28 cellular contexts compared by ENCODE assay signal in the genomic region with DNA sequence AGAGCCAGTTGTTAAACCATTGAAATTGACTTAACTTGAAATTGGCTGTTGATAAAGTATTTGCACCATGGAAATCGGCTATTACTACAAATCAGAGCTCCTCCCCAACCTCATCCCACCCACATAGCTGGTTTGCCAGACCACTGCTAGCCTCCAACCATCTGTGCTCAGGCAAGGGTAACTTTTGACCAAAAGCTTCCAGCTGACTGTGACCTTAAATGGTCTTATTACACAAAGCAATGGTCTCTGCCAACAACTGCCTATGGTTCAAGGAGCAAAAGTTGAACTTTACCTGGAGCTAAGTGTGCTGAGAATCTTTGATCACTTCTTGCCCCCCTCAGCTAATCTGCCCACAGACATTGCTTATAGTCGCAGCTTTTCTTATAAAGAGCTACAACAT. TPM values are rescaled to one million over a fixed set of nuclear protein-coding genes. Genes with fewer than 3 reads are reported as not detected.
"Had no signal": no experiment of that assay in that cellular context is flagged by ENCODE, and none has a peak within 500 bp of the region (broad histone marks: within the 10 kb centered on the region; RNA-seq: fewer than 3 reads in every experiment).

No MANE protein-coding gene starts in this region.

- H3K4me2 ChIP-seq: KMS-11 had no signal

- H3K9ac ChIP-seq: KMS-11 had no signal

- H3K36me3 ChIP-seq: ascending aorta, cardiac muscle cell, MG63, Peyer's patch had no signal

- DNase-seq: activated CD4-positive, alpha-beta memory T cell treated with anti-CD3 and anti-CD28 coated beads for 36 hours; activated CD4-positive, alpha-beta T cell treated with anti-CD3 and anti-CD28 coated beads, Interleukin-2, amount 10 ng/mL, durations not matched to agents 7 days and 5 days; activated CD4-positive, CD25-positive, alpha-beta regulatory T cell; activated CD8-positive, alpha-beta memory T cell treated with anti-CD3 and anti-CD28 coated beads for 24 hours; activated effector memory CD4-positive, alpha-beta T cell treated with anti-CD3 and anti-CD28 coated beads, Interleukin-2, amount 50 U/mL, for 16 hours; activated naive CD4-positive, alpha-beta T cell treated with Interleukin-2 at 50 U/mL for 16 hours; activated naive CD8-positive, alpha-beta T cell treated with anti-CD3 and anti-CD28 coated beads, Interleukin-2, amount 50 U/mL, for 24 hours; activated T-cell treated with anti-CD3 and anti-CD28 coated beads, Interleukin-2, amount 50 U/mL, for 4 hours; amniotic stem cell; MG63; MV-4-11; NCI-H1105; NCI-H1436; NCI-H1694 treated with DMSO at 0.1 percent for 48 hours; NCI-H2029 treated with DMSO at 0.1 percent for 48 hours; NCI-H345; NCI-H510A; NCI-H526 treated with DMSO at 0.1 percent for 48 hours; NCI-H82; Peyer's patch; SHP77 treated with DMSO at 0.1 percent for 48 hours; T-helper 17 cell had no signal

- ATAC-seq: activated naive CD4-positive, alpha-beta T cell treated with anti-CD3 and anti-CD28 coated beads, Interleukin-2, amount 50 U/mL, for 72 hours; activated naive CD8-positive, alpha-beta T cell treated with anti-CD3 and anti-CD28 coated beads, Interleukin-2, amount 50 U/mL, for 24 hours; activated T-cell treated with anti-CD3 and anti-CD28 coated beads, Interleukin-2, amount 50 U/mL, for 4 hours; T-helper 17 cell had no signal

- H3K4me3 ChIP-seq: ascending aorta, cardiac muscle cell, MG63, Peyer's patch had no signal

- H3K27me3 ChIP-seq: ascending aorta, cardiac muscle cell, MG63, Peyer's patch had no signal

- H3K9me3 ChIP-seq: ascending aorta, MG63, Peyer's patch had no signal

- H3K27ac ChIP-seq: ascending aorta, cardiac muscle cell, KMS-11, RWPE1, VCaP had no signal

RNA-seq across cellular contexts. Expression of a gene that starts 48.5 kb away (rescaled TPM):
- total RNA-seq: activated CD4-positive, alpha-beta memory T cell treated with anti-CD3 and anti-CD28 coated beads for 36 hours; activated CD4-positive, alpha-beta T cell treated with anti-CD3 and anti-CD28 coated beads, Interleukin-2, amount 10 ng/mL, durations not matched to agents 7 days and 5 days; activated naive CD4-positive, alpha-beta T cell treated with anti-CD3 and anti-CD28 coated beads, Interleukin-2, amount 50 U/mL, for 72 hours; ascending aorta had no signal
